ENCODE assay signal across 21 cellular contexts in genomic region chr5:59487838-59488729, GRCh38.
DNase-seq lines count a peak whose midpoint lies in the region; ATAC-seq and TF ChIP-seq lines count a peak whose summit lies in the region.
"Had no signal": no experiment of that assay in that cellular context is flagged by ENCODE, and none has a peak within 500 bp of the region (broad histone marks: within the 10 kb centered on the region; RNA-seq: fewer than 3 reads in every experiment).

No MANE protein-coding gene starts in this region.

- 47 to 57% (median 47%) methylated on average over 6 of the region's 6 CpGs for WGBS in psoas muscle, 3 donors

- POLR2A ChIA-PET in activated CD4-positive, alpha-beta memory T cell treated with anti-CD3 and anti-CD28 coated beads, Interleukin-2, amount 10 ng/mL, durations not matched to agents 7 days and 5 days (lab: Charles Lee): no interaction called here

- H3K9me3 Mint-ChIP-seq in brain: no peaks in the 10 kb centered on the region
- no peaks in the 10 kb centered on the region for H3K9me3 Mint-ChIP-seq in activated CD4-positive, alpha-beta memory T cell treated with anti-CD3 and anti-CD28 coated beads, Interleukin-2, amount 10 ng/mL, durations not matched to agents 7 days and 5 days
- no peaks in the 10 kb centered on the region for H3K9me3 Mint-ChIP-seq in activated naive CD4-positive, alpha-beta T cell treated with anti-CD3 and anti-CD28 coated beads, Interleukin-2, amount 50 U/mL, for 72 hours
- H3K9me3 Mint-ChIP-seq: central memory CD8-positive, alpha-beta T cell; natural killer cell; stimulated activated memory B cell treated with anti-CD40 and anti-IgM and Interleukin-4, amounts not matched to agents 10 μg/mL and 1 μg/mL and 100 μg/mL, for 72 hours had no signal

- H3K4me1 Mint-ChIP-seq in brain: peaks cover 82% of the 10 kb centered on the region
- peaks cover 3% of the 10 kb centered on the region for H3K4me1 Mint-ChIP-seq in activated CD4-positive, alpha-beta memory T cell treated with anti-CD3 and anti-CD28 coated beads, Interleukin-2, amount 10 ng/mL, durations not matched to agents 7 days and 5 days
- H3K4me1 Mint-ChIP-seq: central memory CD8-positive, alpha-beta T cell; natural killer cell; stimulated activated memory B cell treated with anti-CD40 and anti-IgM and Interleukin-4, amounts not matched to agents 10 μg/mL and 1 μg/mL and 100 μg/mL, for 72 hours had no signal

- H3K9me3 ChIP-seq in left lung (no peaks in the 10 kb centered on the region), psoas muscle (no peaks in the 10 kb centered on the region)
- H3K9me3 ChIP-seq: adrenal gland had no signal

- no peaks in the 10 kb centered on the region for H3K27me3 ChIP-seq in left lung
- no peaks in the 10 kb centered on the region for H3K27me3 ChIP-seq in psoas muscle (ENCODE audit: insufficient read depth in 3 of 3, low read length in 2 of 3)
- H3K27me3 ChIP-seq: adrenal gland had no signal

- H3K36me3 ChIP-seq in left lung (no peaks in the 10 kb centered on the region), psoas muscle (ENCODE audit: insufficient read depth in 1 of 2, low read depth in 1 of 2) (no peaks in the 10 kb centered on the region)
- H3K36me3 ChIP-seq: adrenal gland had no signal

- H3K4me3 Mint-ChIP-seq in brain: peak overlapping the region in 2 of 5 experiments; percentile 68 to 78
- H3K4me3 Mint-ChIP-seq in activated CD4-positive, alpha-beta memory T cell treated with anti-CD3 and anti-CD28 coated beads, Interleukin-2, amount 10 ng/mL, durations not matched to agents 7 days and 5 days: no peak overlapping the region
- H3K4me3 Mint-ChIP-seq: activated CD8-positive, alpha-beta memory T cell treated with anti-CD3 and anti-CD28 coated beads, Interleukin-2, amount 10 ng/mL, durations not matched to agents 7 days and 5 days; central memory CD8-positive, alpha-beta T cell; natural killer cell; stimulated activated memory B cell treated with anti-CD40 and anti-IgM and Interleukin-4, amounts not matched to agents 10 μg/mL and 1 μg/mL and 100 μg/mL, for 72 hours had no signal

- H3K4me1 ChIP-seq in left lung (peaks cover 0 to 5% of the 10 kb centered on the region in 2 donors), psoas muscle (peaks cover 39% of the 10 kb centered on the region)
- H3K4me1 ChIP-seq: adrenal gland had no signal

- peak overlapping the region in 4 of 5 experiments; percentile 68 to 99 (median 87) for H3K27ac Mint-ChIP-seq in brain
- H3K27ac Mint-ChIP-seq in activated CD4-positive, alpha-beta memory T cell treated with anti-CD3 and anti-CD28 coated beads, Interleukin-2, amount 10 ng/mL, durations not matched to agents 7 days and 5 days: no peak overlapping the region
- no peak overlapping the region for H3K27ac Mint-ChIP-seq in activated naive CD4-positive, alpha-beta T cell treated with anti-CD3 and anti-CD28 coated beads, Interleukin-2, amount 50 U/mL, for 72 hours
- H3K27ac Mint-ChIP-seq: activated CD8-positive, alpha-beta memory T cell treated with anti-CD3 and anti-CD28 coated beads, Interleukin-2, amount 10 ng/mL, durations not matched to agents 7 days and 5 days; natural killer cell; stimulated activated memory B cell treated with anti-CD40 and anti-IgM and Interleukin-4, amounts not matched to agents 10 μg/mL and 1 μg/mL and 100 μg/mL, for 72 hours had no signal

- no peaks in the 10 kb centered on the region for H3K36me3 Mint-ChIP-seq in brain
- no peaks in the 10 kb centered on the region for H3K36me3 Mint-ChIP-seq in activated CD4-positive, alpha-beta memory T cell treated with anti-CD3 and anti-CD28 coated beads, Interleukin-2, amount 10 ng/mL, durations not matched to agents 7 days and 5 days (ENCODE audit: low read depth)
- H3K36me3 Mint-ChIP-seq in activated naive CD4-positive, alpha-beta T cell treated with anti-CD3 and anti-CD28 coated beads, Interleukin-2, amount 50 U/mL, for 72 hours: no peaks in the 10 kb centered on the region
- H3K36me3 Mint-ChIP-seq: activated CD8-positive, alpha-beta memory T cell treated with anti-CD3 and anti-CD28 coated beads, Interleukin-2, amount 10 ng/mL, durations not matched to agents 7 days and 5 days; natural killer cell; stimulated activated memory B cell treated with anti-CD40 and anti-IgM and Interleukin-4, amounts not matched to agents 10 μg/mL and 1 μg/mL and 100 μg/mL, for 72 hours had no signal

- CTCF ChIA-PET in activated CD4-positive, alpha-beta memory T cell treated with anti-CD3 and anti-CD28 coated beads, Interleukin-2, amount 10 ng/mL, durations not matched to agents 7 days and 5 days (lab: Charles Lee): interaction anchor here (1.0 kb wide), 1 partner anchor 21 kb away, joined by 3 read pairs; no protein-coding TSS in a partner anchor

- TF ChIP-seq CTCF in LNCaP clone FGC (IDR thresholded peaks at IDR 0.05; ENCODE audit: control insufficient read depth, extremely low read depth, insufficient read depth) (no peak), brain (conservative IDR thresholded peaks at IDR 0.05) (no peak), left lung (IDR thresholded peaks at IDR 0.05) (no peak), psoas muscle (IDR thresholded peaks at IDR 0.05) (no peak)

- peak; percentile 29 for ATAC-seq in left lung
- ATAC-seq in psoas muscle: peak in 3 of 4 donors; percentile 30 to 41 (median 36)
- no peak for ATAC-seq in GM21723 (IDR thresholded peaks at IDR 0.05; ENCODE audit: unreplicated experiment)
- no peak for ATAC-seq in activated naive CD4-positive, alpha-beta T cell treated with anti-CD3 and anti-CD28 coated beads, Interleukin-2, amount 50 U/mL, for 72 hours
- ATAC-seq: activated CD8-positive, alpha-beta memory T cell treated with anti-CD3 and anti-CD28 coated beads, Interleukin-2, amount 10 ng/mL, durations not matched to agents 7 days and 5 days; natural killer cell; stimulated activated memory B cell treated with anti-CD40 and anti-IgM and Interleukin-4, amounts not matched to agents 10 μg/mL and 1 μg/mL and 100 μg/mL, for 72 hours had no signal

- H3K4me3 ChIP-seq in LNCaP clone FGC (ENCODE audit: low read depth, low read length) (no peak overlapping the region), left lung (no peak overlapping the region), psoas muscle (no peak overlapping the region)
- H3K4me3 ChIP-seq: adrenal gland, GM23248 had no signal

- DNase-seq in LNCaP clone FGC (ENCODE audit: low read depth) (peak; percentile 63), left lung (no peak), psoas muscle (no peak), NCI-H1436 (lab: John Stamatoyannopoulos, UW) (no peak)
- no peak for DNase-seq in activated CD4-positive, alpha-beta memory T cell treated with anti-CD3 and anti-CD28 coated beads, Interleukin-2, amount 10 ng/mL, durations not matched to agents 7 days and 5 days
- no peak for DNase-seq in activated naive CD4-positive, alpha-beta T cell treated with anti-CD3 and anti-CD28 coated beads, Interleukin-2, amount 50 U/mL, for 72 hours (ENCODE audit: low spot score in 2 of 2)
- DNase-seq: activated CD4-positive, alpha-beta T cell treated with anti-CD3 and anti-CD28 coated beads for 4 hours; activated CD8-positive, alpha-beta memory T cell treated with anti-CD3 and anti-CD28 coated beads, Interleukin-2, amount 10 ng/mL, durations not matched to agents 7 days and 5 days; activated effector memory CD4-positive, alpha-beta T cell treated with Interleukin-2 at 50 U/mL for 16 hours; adrenal gland; effector memory CD4-positive, alpha-beta T cell; EL; GM23248; natural killer cell; NCI-H1105; NCI-H510A treated with DMSO at 0.1 percent for 48 hours; retina had no signal

- no peaks in the 10 kb centered on the region for H3K27me3 Mint-ChIP-seq in brain
- peaks cover 4% of the 10 kb centered on the region for H3K27me3 Mint-ChIP-seq in activated CD4-positive, alpha-beta memory T cell treated with anti-CD3 and anti-CD28 coated beads, Interleukin-2, amount 10 ng/mL, durations not matched to agents 7 days and 5 days
- H3K27me3 Mint-ChIP-seq: central memory CD8-positive, alpha-beta T cell; stimulated activated memory B cell treated with anti-CD40 and anti-IgM and Interleukin-4, amounts not matched to agents 10 μg/mL and 1 μg/mL and 100 μg/mL, for 72 hours had no signal

- H3K27ac ChIP-seq in left lung: no peak overlapping the region
- H3K27ac ChIP-seq in psoas muscle: peak overlapping the region; percentile 32
- H3K27ac ChIP-seq: adrenal gland, GM23248 had no signal

- intact Hi-C loops in left lung (cut with DNase I): no loop called here
- intact Hi-C loops in psoas muscle (cut with DNase I): no loop called here

Comparison
In these comparisons a context has a peak if more than half of its experiments do, and no peak if none do; other contexts are left out.
1. H3K27ac Mint-ChIP-seq: peak in brain (4 of 5); none in activated CD4-positive, alpha-beta memory T cell treated with anti-CD3 and anti-CD28 coated beads, Interleukin-2, amount 10 ng/mL, durations not matched to agents 7 days and 5 days (single experiment) and activated naive CD4-positive, alpha-beta T cell treated with anti-CD3 and anti-CD28 coated beads, Interleukin-2, amount 50 U/mL, for 72 hours (0 of 2).
2. ATAC-seq: peak in left lung (single experiment) and psoas muscle (3 of 4); none in GM21723 (single experiment) and activated naive CD4-positive, alpha-beta T cell treated with anti-CD3 and anti-CD28 coated beads, Interleukin-2, amount 50 U/mL, for 72 hours (0 of 2).